Comparison of ENCODE assay signal across 10 cellular contexts in genomic region chr20:10096790-10097189, GRCh38.
"Had no signal": no experiment of that assay in that cellular context is flagged by ENCODE, and none has a peak within 500 bp of the region (broad histone marks: within the 10 kb centered on the region; RNA-seq: fewer than 3 reads in every experiment).

No MANE protein-coding gene starts in this region.

- DNase-seq: GM23248, GOT3, H7, H9, HFFc6 had no signal

- H3K4me1 ChIP-seq: HAP-1 had no signal

- H3K36me3 ChIP-seq: HAP-1 had no signal

- H3K27ac Mint-ChIP-seq: GM23338, H9, HFFc6 had no signal

- H3K4me3 Mint-ChIP-seq: GM23338, H9, HFFc6 had no signal

- ATAC-seq: GM23338, HCT116 had no signal

- FAIRE-seq: H1, H54 had no signal

- H2AFZ ChIP-seq: GM23248, GM23338 had no signal

- H3K9me3 ChIP-seq: HAP-1 had no signal

- H3K9ac ChIP-seq: GM23248 had no signal

- H3K4me2 ChIP-seq: GM23338 had no signal

- H3K4me3 ChIP-seq: GM23248, GM23338, HAP-1 had no signal

- H3K27ac ChIP-seq: GM23248 had no signal
